8 cellular contexts compared by ENCODE assay signal in the genomic region with DNA sequence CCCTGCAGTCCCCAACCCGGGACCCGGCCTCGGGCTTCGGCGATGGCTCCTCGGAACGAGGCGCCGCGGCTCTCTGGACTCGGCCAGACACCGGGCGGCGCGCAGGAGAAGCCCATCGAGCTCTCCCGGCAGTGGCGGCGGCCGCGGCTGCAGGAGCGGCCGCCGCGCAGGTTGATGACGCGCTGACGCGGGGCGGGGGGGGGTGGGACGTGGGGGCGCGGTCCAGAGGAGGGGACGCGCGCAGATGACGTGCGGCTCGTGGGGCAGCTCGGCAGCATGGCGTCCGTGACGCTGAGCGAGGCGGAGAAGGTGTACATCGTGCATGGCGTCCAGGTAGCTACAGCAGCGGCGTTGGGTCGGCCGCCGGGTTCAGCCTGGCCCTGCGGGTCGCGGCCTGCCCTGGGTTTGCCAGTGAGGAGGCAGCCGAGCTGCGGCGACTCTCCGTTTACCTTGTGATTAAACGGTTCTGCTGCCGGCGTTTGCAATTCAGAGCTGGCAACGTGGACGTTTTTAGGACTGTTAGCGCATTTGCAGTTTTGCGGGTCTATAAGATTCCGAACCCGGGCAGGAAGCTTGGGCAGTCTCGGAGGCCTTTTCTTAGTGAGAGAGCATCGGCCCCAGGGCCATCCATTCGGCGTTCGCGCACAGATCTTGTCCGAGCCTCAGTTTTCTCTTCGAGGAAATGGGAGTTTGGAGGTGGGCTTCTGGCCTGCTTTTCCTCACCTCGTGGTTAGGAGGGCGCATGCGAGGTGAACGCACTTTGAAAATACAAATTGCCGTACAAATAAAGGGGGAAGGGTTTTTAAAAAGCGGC. TPM values are rescaled to one million over a fixed set of nuclear protein-coding genes. Genes with fewer than 3 reads are reported as not detected.
DNase-seq lines count a peak whose midpoint lies in the region; ATAC-seq, FAIRE-seq and TF ChIP-seq lines count a peak whose summit lies in the region.

A gene (plus strand): TSS at position 243 of the 814 bp plus-strand sequence. CDS start 34 bp downstream, at position 277.
A gene with protein sequence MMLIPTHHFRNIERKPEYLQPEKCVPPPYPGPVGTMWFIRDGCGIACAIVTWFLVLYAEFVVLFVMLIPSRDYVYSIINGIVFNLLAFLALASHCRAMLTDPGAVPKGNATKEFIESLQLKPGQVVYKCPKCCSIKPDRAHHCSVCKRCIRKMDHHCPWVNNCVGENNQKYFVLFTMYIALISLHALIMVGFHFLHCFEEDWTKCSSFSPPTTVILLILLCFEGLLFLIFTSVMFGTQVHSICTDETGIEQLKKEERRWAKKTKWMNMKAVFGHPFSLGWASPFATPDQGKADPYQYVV (minus strand): TSS at position 173 of the 814 bp plus-strand sequence. CDS start 16,738 bp downstream, outside the sequence.

- H3K4me3 Mint-ChIP-seq in WTC11 (peak within 1 kb of the TSS; percentile 99), immature natural killer cell (peak within 1 kb of the TSS; percentile 84 to 97 (median 94))

- POLR2A ChIA-PET in WTC11 (lab: Charles Lee): interaction anchor here (0.8 to 1.6 kb wide), 5 partner anchors 9 to 247 kb away, joined by 3 to 9 read pairs (median 3); a partner anchor contains a TSS

- peaks cover 24% of the 10 kb centered on the region for H3K4me1 Mint-ChIP-seq in WTC11
- H3K4me1 Mint-ChIP-seq in immature natural killer cell: peaks cover 62 to 83% of the 10 kb centered on the region in 2 donors

- H3K4me3 ChIP-seq in bronchial epithelial cell (ENCODE audit: low read depth, low read length): peak within 1 kb of the TSS; percentile 61

- H3K9me3 Mint-ChIP-seq in WTC11: no peaks in the 10 kb centered on the region
- no peaks in the 10 kb centered on the region for H3K9me3 Mint-ChIP-seq in immature natural killer cell

- no peaks in the 10 kb centered on the region for H3K36me3 Mint-ChIP-seq in WTC11
- H3K36me3 Mint-ChIP-seq in immature natural killer cell: peaks cover 0 to 7% (median 0%) of the 10 kb centered on the region in 3 donors

- peak; percentile 60 for DNase-seq in NCI-H2171 treated with DMSO at 0.1 percent for 48 hours (lab: John Stamatoyannopoulos, UW)
- peak; percentile 76 for DNase-seq in WTC11 (ENCODE audit: low spot score)
- DNase-seq in bronchial epithelial cell (ENCODE audit: low read depth): peak; percentile 73
- DNase-seq in immature natural killer cell: peak; percentile 81 to 84 (median 83)
- peak; percentile 70 for DNase-seq in smooth muscle cell of the brain vasculature (ENCODE audit: low read depth, low spot score)

- TF ChIP-seq CTCF in 22Rv1 (IDR thresholded peaks at IDR 0.05) (no peak), WTC11 (IDR thresholded peaks at IDR 0.05) (no peak), bronchial epithelial cell (IDR thresholded peaks at IDR 0.05; ENCODE audit: insufficient read depth, low read length, severe bottlenecking) (no peak)

- H3K27me3 ChIP-seq in bronchial epithelial cell (ENCODE audit: control insufficient read depth, insufficient read depth, low read length): no peaks in the 10 kb centered on the region

- H3K36me3 ChIP-seq in bronchial epithelial cell (ENCODE audit: control insufficient read depth, insufficient read depth, low read length): peaks cover 2% of the 10 kb centered on the region

- peak within 1 kb of the TSS; percentile 99 for H3K27ac Mint-ChIP-seq in WTC11
- peak within 1 kb of the TSS; percentile 88 to 98 (median 94) for H3K27ac Mint-ChIP-seq in immature natural killer cell

- peak within 1 kb of the TSS; percentile 61 for H3K27ac ChIP-seq in 22Rv1

- CTCF ChIA-PET in WTC11 (lab: Charles Lee): interaction anchor here (0.5 to 3.4 kb wide), 7 partner anchors 11 to 459 kb away, joined by 3 to 26 read pairs (median 3); no protein-coding TSS in a partner anchor

- ATAC-seq in GM18517 (IDR thresholded peaks at IDR 0.05; ENCODE audit: unreplicated experiment) (peak; percentile 69), HG03025 (IDR thresholded peaks at IDR 0.05; ENCODE audit: low FRiP score, unreplicated experiment) (peak; percentile 73), WTC11 (peak; percentile 67)

- no peak for FAIRE-seq in bronchial epithelial cell (lab: Jason Lieb, UNC)

- H3K27me3 Mint-ChIP-seq in WTC11 (ENCODE audit: low read depth): no peaks in the 10 kb centered on the region
- peaks cover 9 to 21% (median 11%) of the 10 kb centered on the region in 3 donors for H3K27me3 Mint-ChIP-seq in immature natural killer cell (ENCODE audit: low read depth in 3 of 3)

TF ChIP-seq in WTC11, 78 proteins besides CTCF, POLR2A, EP300 and RAD21 (continues in another document):
- TF ChIP-seq FOXK1 (CRISPR knock-in tag; IDR thresholded peaks at IDR 0.05): peak; percentile 82; the same call in 1 of the 2 replicates
- no peak for TF ChIP-seq GTF2I (CRISPR knock-in tag; conservative IDR thresholded peaks at IDR 0.05)
- peak; percentile 63; the same call in 1 of the 2 replicates for TF ChIP-seq ZNF232 (CRISPR knock-in tag; IDR thresholded peaks at IDR 0.05)
- 0 out of 2 replicates have a peak, but pooled peaks have one; percentile 17 for TF ChIP-seq ESRRA (CRISPR knock-in tag; IDR thresholded peaks at IDR 0.05; ENCODE audit: borderline replicate concordance)
- 0 out of 2 replicates have a peak, but pooled peaks have one; percentile 66 for TF ChIP-seq ZNF416 (CRISPR knock-in tag; IDR thresholded peaks at IDR 0.05)
- TF ChIP-seq, protein P1, sequence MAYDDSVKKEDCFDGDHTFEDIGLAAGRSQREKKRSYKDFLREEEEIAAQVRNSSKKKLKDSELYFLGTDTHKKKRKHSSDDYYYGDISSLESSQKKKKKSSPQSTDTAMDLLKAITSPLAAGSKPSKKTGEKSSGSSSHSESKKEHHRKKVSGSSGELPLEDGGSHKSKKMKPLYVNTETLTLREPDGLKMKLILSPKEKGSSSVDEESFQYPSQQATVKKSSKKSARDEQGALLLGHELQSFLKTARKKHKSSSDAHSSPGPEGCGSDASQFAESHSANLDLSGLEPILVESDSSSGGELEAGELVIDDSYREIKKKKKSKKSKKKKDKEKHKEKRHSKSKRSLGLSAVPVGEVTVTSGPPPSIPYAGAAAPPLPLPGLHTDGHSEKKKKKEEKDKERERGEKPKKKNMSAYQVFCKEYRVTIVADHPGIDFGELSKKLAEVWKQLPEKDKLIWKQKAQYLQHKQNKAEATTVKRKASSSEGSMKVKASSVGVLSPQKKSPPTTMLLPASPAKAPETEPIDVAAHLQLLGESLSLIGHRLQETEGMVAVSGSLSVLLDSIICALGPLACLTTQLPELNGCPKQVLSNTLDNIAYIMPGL (CRISPR knock-in tag; IDR thresholded peaks at IDR 0.05): peak; percentile 54; the same call in 1 of the 2 replicates
- no peak for TF ChIP-seq CBFB (CRISPR knock-in tag; IDR thresholded peaks at IDR 0.05; ENCODE audit: low read depth)
- 0 out of 2 replicates have a peak, but pooled peaks have one; percentile 23 for TF ChIP-seq NR2C2 (CRISPR knock-in tag; IDR thresholded peaks at IDR 0.05)
- TF ChIP-seq SMAD3 (CRISPR knock-in tag; IDR thresholded peaks at IDR 0.05; ENCODE audit: borderline replicate concordance): no peak
- TF ChIP-seq FOXP1 (CRISPR knock-in tag; IDR thresholded peaks at IDR 0.05; ENCODE audit: borderline replicate concordance): peak; percentile 70; the same call in 1 of the 2 replicates
- TF ChIP-seq, protein P2, sequence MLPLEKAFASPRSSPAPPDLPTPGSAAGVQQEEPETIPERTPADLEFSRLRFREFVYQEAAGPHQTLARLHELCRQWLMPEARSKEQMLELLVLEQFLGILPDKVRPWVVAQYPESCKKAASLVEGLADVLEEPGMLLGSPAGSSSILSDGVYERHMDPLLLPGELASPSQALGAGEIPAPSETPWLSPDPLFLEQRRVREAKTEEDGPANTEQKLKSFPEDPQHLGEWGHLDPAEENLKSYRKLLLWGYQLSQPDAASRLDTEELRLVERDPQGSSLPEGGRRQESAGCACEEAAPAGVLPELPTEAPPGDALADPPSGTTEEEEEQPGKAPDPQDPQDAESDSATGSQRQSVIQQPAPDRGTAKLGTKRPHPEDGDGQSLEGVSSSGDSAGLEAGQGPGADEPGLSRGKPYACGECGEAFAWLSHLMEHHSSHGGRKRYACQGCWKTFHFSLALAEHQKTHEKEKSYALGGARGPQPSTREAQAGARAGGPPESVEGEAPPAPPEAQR (CRISPR knock-in tag; IDR thresholded peaks at IDR 0.05): no peak
- TF ChIP-seq ZNF317 (CRISPR knock-in tag; IDR thresholded peaks at IDR 0.05; ENCODE audit: borderline replicate concordance, low read depth): peak; percentile 19; the same call in 1 of the 2 replicates
- 0 out of 2 replicates have a peak, but pooled peaks have one; percentile 14 for TF ChIP-seq TEAD4 (CRISPR knock-in tag; IDR thresholded peaks at IDR 0.05)
- TF ChIP-seq, protein P3, sequence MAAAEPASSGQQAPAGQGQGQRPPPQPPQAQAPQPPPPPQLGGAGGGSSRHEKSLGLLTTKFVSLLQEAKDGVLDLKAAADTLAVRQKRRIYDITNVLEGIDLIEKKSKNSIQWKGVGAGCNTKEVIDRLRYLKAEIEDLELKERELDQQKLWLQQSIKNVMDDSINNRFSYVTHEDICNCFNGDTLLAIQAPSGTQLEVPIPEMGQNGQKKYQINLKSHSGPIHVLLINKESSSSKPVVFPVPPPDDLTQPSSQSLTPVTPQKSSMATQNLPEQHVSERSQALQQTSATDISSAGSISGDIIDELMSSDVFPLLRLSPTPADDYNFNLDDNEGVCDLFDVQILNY (CRISPR knock-in tag; IDR thresholded peaks at IDR 0.05): no peak
- TF ChIP-seq ATF1 (CRISPR knock-in tag; IDR thresholded peaks at IDR 0.05): peak; percentile 82; the same call in 1 of the 2 replicates

RNA-seq across cellular contexts. Expression of the first gene that starts in this region (rescaled TPM):
- total RNA-seq in WTC11 (2021) (85.7 to 96.4 TPM (median 93.0 TPM) in 3 replicates), bronchial epithelial cell (60.0 and 70.3 TPM in 2 replicates)
- 10 to 100 TPM; 35.0 to 73.2 (median 52.2) TPM for polyA plus RNA-seq in immature natural killer cell

RNA-seq across cellular contexts. Expression of the second gene that starts in this region (rescaled TPM):
- total RNA-seq in WTC11 (2021) (57.7 to 59.1 TPM (median 58.0 TPM) in 3 replicates), bronchial epithelial cell (62.1 and 91.1 TPM in 2 replicates)
- 10 to 100 TPM; 43.5 to 65.3 (median 46.9) TPM for polyA plus RNA-seq in immature natural killer cell

Comparison
In these comparisons a context has a peak if more than half of its experiments do, and no peak if none do; other contexts are left out.
1. Peak in every context shown above with its lines: DNase-seq, ATAC-seq, H3K4me3 ChIP-seq and H3K27ac ChIP-seq.